Comparison of ENCODE assay signal across 11 cellular contexts in genomic region chr17:12627177-12627629, GRCh38. TPM values are rescaled to one million over a fixed set of nuclear protein-coding genes. Genes with fewer than 3 reads are reported as not detected.
DNase-seq lines count a peak whose midpoint lies in the region; ATAC-seq and TF ChIP-seq lines count a peak whose summit lies in the region.
"Had no signal": no experiment of that assay in that cellular context is flagged by ENCODE, and none has a peak within 500 bp of the region (broad histone marks: within the 10 kb centered on the region; RNA-seq: fewer than 3 reads in every experiment).

No MANE protein-coding gene starts in this region.

- H3K4me3 ChIP-seq in breast epithelium (no peak overlapping the region), body of pancreas (no peak overlapping the region), aorta (ENCODE audit: low read length in 2 of 2) (peak overlapping the region in 1 of 2 donors; percentile 13)

- ATAC-seq in body of pancreas, result no peak
- peak; percentile 90 for ATAC-seq in aorta (ENCODE audit: low FRiP score)
- ATAC-seq in T-helper 17 cell, result no peak
- ATAC-seq: effector memory CD8-positive, alpha-beta T cell had no signal

- H3K27ac Mint-ChIP-seq in MCF 10A (ENCODE audit: low read depth, unreplicated experiment) (no peak overlapping the region), T-helper 17 cell (no peak overlapping the region)
- H3K27ac Mint-ChIP-seq: effector memory CD8-positive, alpha-beta T cell had no signal

- peaks cover 7% of the 10 kb centered on the region for H3K9me3 Mint-ChIP-seq in MCF 10A (ENCODE audit: unreplicated experiment)

- H3K9me3 ChIP-seq in breast epithelium (no peaks in the 10 kb centered on the region), body of pancreas (no peaks in the 10 kb centered on the region), aorta (ENCODE audit: control insufficient read depth, low read length) (no peaks in the 10 kb centered on the region), T-helper 17 cell (ENCODE audit: control insufficient read depth, low read length, poor library complexity, severe bottlenecking) (no peaks in the 10 kb centered on the region)

- H3K4me3 Mint-ChIP-seq in MCF 10A (ENCODE audit: unreplicated experiment) (no peak overlapping the region), T-helper 17 cell (no peak overlapping the region)
- H3K4me3 Mint-ChIP-seq: effector memory CD8-positive, alpha-beta T cell had no signal

- no peak for TF ChIP-seq CTCF in MCF 10A (IDR thresholded peaks at IDR 0.05; ENCODE audit: unreplicated experiment)
- TF ChIP-seq CTCF in breast epithelium (IDR thresholded peaks at IDR 0.05), result no peak
- no peak for TF ChIP-seq CTCF in body of pancreas (IDR thresholded peaks at IDR 0.05)

- DNase-seq in MCF 10A (ENCODE audit: unreplicated experiment), result peak; percentile 69
- no peak for DNase-seq in breast epithelium (ENCODE audit: low spot score in 2 of 2)
- DNase-seq in body of pancreas, result peak in 3 of 4 donors; percentile 5 to 16 (median 7)
- peak; percentile 79 for DNase-seq in kidney glomerular epithelial cell (lab: John Stamatoyannopoulos, UW)
- DNase-seq in aorta, result peak; percentile 84 to 87
- no peak for DNase-seq in activated CD4-positive, CD25-positive, alpha-beta regulatory T cell treated with anti-CD3 and anti-CD28 coated beads, Interleukin-2, amount 50 U/mL, for 72 hours
- no peak for DNase-seq in nucleus accumbens (lab: John Stamatoyannopoulos, UW)
- DNase-seq in T-helper 17 cell, result no peak
- DNase-seq: ACHN; effector memory CD8-positive, alpha-beta T cell; NCI-H1694 had no signal

- CTCF ChIA-PET in MCF 10A (lab: Yijun Ruan, JAX), result no interaction called here

- TF ChIP-seq POLR2A in breast epithelium (IDR thresholded peaks at IDR 0.05), result no peak
- TF ChIP-seq POLR2A in body of pancreas (IDR thresholded peaks at IDR 0.05), result no peak

- H3K27me3 Mint-ChIP-seq in MCF 10A (ENCODE audit: insufficient read depth, unreplicated experiment) (no peaks in the 10 kb centered on the region), T-helper 17 cell (no peaks in the 10 kb centered on the region)
- H3K27me3 Mint-ChIP-seq: effector memory CD8-positive, alpha-beta T cell had no signal

- H3K4me1 ChIP-seq in breast epithelium (no peaks in the 10 kb centered on the region), body of pancreas (no peaks in the 10 kb centered on the region), aorta (ENCODE audit: control insufficient read depth in 1 of 2, insufficient read depth in 2 of 2, low read length in 2 of 2) (peaks cover 3 to 6% of the 10 kb centered on the region in 2 donors)

- H3K36me3 Mint-ChIP-seq in MCF 10A (ENCODE audit: insufficient read depth, unreplicated experiment) (no peaks in the 10 kb centered on the region), T-helper 17 cell (ENCODE audit: low read depth) (no peaks in the 10 kb centered on the region)

- WGBS in body of pancreas, 2 donors, result 57% methylated on average over 8 of the region's 8 CpGs
- 5 to 10% methylated on average over 8 of the region's 8 CpGs for WGBS in aorta, 2 donors

- no peaks in the 10 kb centered on the region for H3K4me1 Mint-ChIP-seq in MCF 10A (ENCODE audit: insufficient read depth, unreplicated experiment)
- H3K4me1 Mint-ChIP-seq in T-helper 17 cell, result no peaks in the 10 kb centered on the region

- POLR2A ChIA-PET in MCF 10A (lab: Yijun Ruan, JAX), result interaction anchor here (1.1 to 1.4 kb wide), 2 partner anchors 12 to 13 kb away, joined by 3 read pairs; no protein-coding TSS in a partner anchor

- H3K27me3 ChIP-seq in breast epithelium (no peaks in the 10 kb centered on the region), body of pancreas (no peaks in the 10 kb centered on the region), aorta (ENCODE audit: control insufficient read depth in 1 of 2, insufficient read depth in 2 of 2, low read length in 1 of 2) (no peaks in the 10 kb centered on the region)

- BruUV-seq in MCF 10A (replicated peaks; lab: Mats Ljungman, UMichigan), result no TSS peak

- H3K36me3 ChIP-seq in breast epithelium (no peaks in the 10 kb centered on the region), body of pancreas (replicated peaks in 1 of 2; ENCODE audit: insufficient read depth in 1 of 2, low read depth in 2 of 2) (no peaks in the 10 kb centered on the region), aorta (ENCODE audit: control insufficient read depth in 1 of 2, insufficient read depth in 2 of 2, low read length in 1 of 2) (no peaks in the 10 kb centered on the region)

- intact Hi-C loops in MCF 10A (cut with micrococcal nuclease), result no loop called here
- intact Hi-C loops in breast epithelium (cut with DNase I; ENCODE audit: low total_unique reads), result no loop called here
- intact Hi-C loops in body of pancreas (cut with DNase I), result no loop called here
- intact Hi-C loops in aorta (cut with DNase I), result loop anchor here (2.0 to 5.0 kb wide), 3 partner anchors 40 to 76 kb away; partner anchors contain the start of gene MYOCD (in 1 of the 2)

- H3K27ac ChIP-seq in breast epithelium (no peak overlapping the region), body of pancreas (no peak overlapping the region), aorta (ENCODE audit: low read depth in 1 of 2, low read length in 2 of 2) (peak overlapping the region; percentile 85 to 93)

RNA-seq across cellular contexts. Expression of gene MYOCD, which starts 38.5 kb away (rescaled TPM):
- not detected in 2 replicates for total RNA-seq in MCF 10A (2022)
- total RNA-seq in breast epithelium, result 1 to 10 TPM in 2 of 3 donors, under 1 TPM in 1; 0.64 to 2.6 (median 1.5) TPM
- under 1 TPM; 0.52 to 0.66 TPM for total RNA-seq in body of pancreas
- total RNA-seq in aorta, result 100 to 1,000 TPM in 1 of 2 donors, 10 to 100 TPM in 1; 91.6 to 251 TPM
- polyA plus RNA-seq in aorta, result 10 to 100 TPM; 24.8 to 31.2 TPM
- not detected for total RNA-seq in T-helper 17 cell

Comparison
In these comparisons a context has a peak if more than half of its experiments do, and no peak if none do; other contexts are left out.
1. DNase-seq: peak in MCF 10A (single experiment), body of pancreas (3 of 4), kidney glomerular epithelial cell (single experiment) and aorta (2 of 2); none in breast epithelium (0 of 2), activated CD4-positive, CD25-positive, alpha-beta regulatory T cell treated with anti-CD3 and anti-CD28 coated beads, Interleukin-2, amount 50 U/mL, for 72 hours (single experiment), nucleus accumbens (0 of 56) and T-helper 17 cell (0 of 3).
2. H3K27ac ChIP-seq: peak in aorta (2 of 2); none in breast epithelium (0 of 2) and body of pancreas (0 of 4).
3. RNA of gene MYOCD, which starts 38.5 kb away (total RNA-seq): 91.6 to 251 TPM in aorta; 0.64 to 2.6 TPM in breast epithelium, 0.52 to 0.66 TPM in body of pancreas, not detected in MCF 10A and not detected in T-helper 17 cell; every median in the first group is over 10 times any median in the second.
4. intact Hi-C loops: an anchor here in aorta (2.0 to 5.0 kb wide); none called in MCF 10A, breast epithelium and body of pancreas.